Comparison of ENCODE assay signal across 27 cellular contexts in genomic region chr7:47934831-47935230, GRCh38.
"Had no signal": no experiment of that assay in that cellular context is flagged by ENCODE, and none has a peak within 500 bp of the region (broad histone marks: within the 10 kb centered on the region; RNA-seq: fewer than 3 reads in every experiment).

No MANE protein-coding gene starts in this region.

- H3K4me1 ChIP-seq: esophagus squamous epithelium, prostate gland, suprapubic skin, uterus had no signal

- H3K27ac ChIP-seq: colonic mucosa, esophagus squamous epithelium, heart right ventricle, left lung, prostate gland, suprapubic skin, transverse colon, upper lobe of right lung, uterus had no signal

- H3K4me3 ChIP-seq: colonic mucosa, esophagus squamous epithelium, heart right ventricle, left lung, prostate gland, suprapubic skin, transverse colon, upper lobe of right lung, uterus had no signal

- H3K9me3 Mint-ChIP-seq: natural killer cell; neural crest cell; stimulated activated naive CD8-positive, alpha-beta T cell treated with anti-CD3 and anti-CD28 coated beads, Interleukin-15, amount 100 ng/mL, for 72 hours had no signal

- H3K4me1 Mint-ChIP-seq: natural killer cell; stimulated activated naive CD8-positive, alpha-beta T cell treated with anti-CD3 and anti-CD28 coated beads, Interleukin-15, amount 100 ng/mL, for 72 hours had no signal

- H3K36me3 Mint-ChIP-seq: natural killer cell had no signal

- H3K27ac Mint-ChIP-seq: natural killer cell; stimulated activated naive CD8-positive, alpha-beta T cell treated with anti-CD3 and anti-CD28 coated beads, Interleukin-15, amount 100 ng/mL, for 72 hours had no signal

- H3K27me3 ChIP-seq: colonic mucosa, esophagus squamous epithelium, heart right ventricle, left lung, suprapubic skin, transverse colon, upper lobe of right lung, uterus had no signal

- DNase-seq: colonic mucosa; dermis blood vessel endothelial cell; effector memory CD4-positive, alpha-beta T cell; erythroblast; esophagus squamous epithelium; foreskin melanocyte; glutamatergic neuron; heart right ventricle; hippocampal formation; left cardiac atrium; left lung; mesenchymal stem cell; natural killer cell; nucleus accumbens; right cardiac atrium; small intestine; stimulated activated CD4-positive, alpha-beta T cell treated with anti-CD3 and anti-CD28 coated beads, Interleukin-1b, Interleukin-23, amount 100 ng/mL, for 48 hours; stimulated activated CD4-positive, alpha-beta T cell treated with anti-CD3 and anti-CD28 coated beads, Interleukin-4, amount 100 ng/mL, for 1 hour; stimulated activated CD8-positive, alpha-beta memory T cell treated with anti-CD3 and anti-CD28 coated beads, Interleukin-4, amount 100 ng/mL, for 48 hours; stimulated activated naive CD4-positive, alpha-beta T cell; stimulated activated naive CD8-positive, alpha-beta T cell treated with anti-CD3 and anti-CD28 coated beads, Interleukin-15, amount 100 ng/mL, for 72 hours; transverse colon; upper lobe of right lung; uterus had no signal

- ATAC-seq: heart right ventricle; left cardiac atrium; left lung; natural killer cell; right cardiac atrium; stimulated activated naive CD8-positive, alpha-beta T cell treated with anti-CD3 and anti-CD28 coated beads, Interleukin-15, amount 100 ng/mL, for 72 hours; upper lobe of right lung had no signal

- H3K9me3 ChIP-seq: colonic mucosa, esophagus squamous epithelium, heart right ventricle, left lung, prostate gland, suprapubic skin, transverse colon, upper lobe of right lung, uterus had no signal

- H3K36me3 ChIP-seq: colonic mucosa, esophagus squamous epithelium, left lung, prostate gland, suprapubic skin, transverse colon, upper lobe of right lung, uterus had no signal

- H3K27me3 Mint-ChIP-seq: stimulated activated naive CD8-positive, alpha-beta T cell treated with anti-CD3 and anti-CD28 coated beads, Interleukin-15, amount 100 ng/mL, for 72 hours had no signal

- H3K4me3 Mint-ChIP-seq: natural killer cell; neural crest cell; stimulated activated naive CD8-positive, alpha-beta T cell treated with anti-CD3 and anti-CD28 coated beads, Interleukin-15, amount 100 ng/mL, for 72 hours had no signal
